ENCODE assay signal across 1 cellular context in the genomic region with DNA sequence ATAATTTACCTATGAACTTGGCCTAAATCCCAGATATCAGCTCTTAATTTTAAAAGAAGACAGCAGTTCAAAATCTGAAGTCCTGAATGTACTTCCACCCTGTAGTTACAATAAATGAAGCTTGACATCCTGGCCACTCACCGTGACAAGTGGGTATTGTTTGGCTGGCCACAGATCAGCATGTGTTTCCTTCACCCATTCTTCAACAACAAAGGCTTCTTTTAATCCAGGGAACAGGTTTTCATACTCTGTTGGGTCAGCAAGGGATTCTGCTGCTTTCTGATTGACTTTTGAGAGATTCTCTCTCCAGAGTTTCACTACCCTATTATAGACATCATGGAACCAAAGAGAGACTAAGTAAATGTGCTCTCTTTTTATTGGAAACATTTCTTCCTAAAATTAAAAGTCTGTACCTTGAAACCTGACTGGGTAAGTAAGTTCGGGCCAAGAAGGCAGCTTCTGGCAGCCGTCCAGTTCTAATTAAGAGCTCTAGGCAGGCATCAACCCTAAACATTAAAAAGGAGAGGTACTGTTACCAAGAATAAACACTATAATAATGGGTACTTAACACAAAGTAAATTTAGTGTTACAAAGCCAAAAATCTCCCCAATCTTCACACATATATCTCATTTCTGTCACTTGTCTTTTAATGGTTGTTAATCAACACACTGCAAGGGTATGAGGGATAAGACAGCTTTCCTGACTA.
TF ChIP-seq lines count a peak whose summit lies in the region.

No MANE protein-coding gene starts in this region.

TF ChIP-seq in SK-N-SH treated with all-trans-retinoic acid at 6 μM for 48 hours, 23 proteins besides CTCF, POLR2A, EP300 and RAD21 (continued from another document):
- TF ChIP-seq ARNTL (CRISPR knock-in tag; IDR thresholded peaks at IDR 0.05; ENCODE audit: borderline replicate concordance, low read depth) (no peak), PPARA (CRISPR knock-in tag; IDR thresholded peaks at IDR 0.05; ENCODE audit: borderline replicate concordance) (no peak)
